Comparison of ENCODE assay signal across 30 cellular contexts in genomic region chr7:13541326-13541725, GRCh38.
"Had no signal": no experiment of that assay in that cellular context is flagged by ENCODE, and none has a peak within 500 bp of the region (broad histone marks: within the 10 kb centered on the region; RNA-seq: fewer than 3 reads in every experiment).

No MANE protein-coding gene starts in this region.

- H3K79me2 ChIP-seq: hepatocyte had no signal

- H3K4me3 ChIP-seq: adrenal gland, ascending aorta, coronary artery, dorsolateral prefrontal cortex, gastroesophageal sphincter, heart right ventricle, hepatocyte had no signal

- H2AFZ ChIP-seq: hepatocyte had no signal

- ATAC-seq: activated CD8-positive, alpha-beta T cell treated with anti-CD3 and anti-CD28 coated beads for 36 hours; activated naive CD8-positive, alpha-beta T cell treated with anti-CD3 and anti-CD28 coated beads, Interleukin-2, amount 50 U/mL, for 24 hours; esophagus mucosa; gastroesophageal sphincter; heart right ventricle; WTC11 had no signal

- H3K9me3 ChIP-seq: adrenal gland, ascending aorta, gastroesophageal sphincter, heart right ventricle had no signal

- H3K27ac ChIP-seq: adrenal gland, ascending aorta, coronary artery, dorsolateral prefrontal cortex, gastroesophageal sphincter, heart right ventricle, hepatocyte, VCaP had no signal

- H3K4me1 ChIP-seq: adrenal gland, ascending aorta, gastroesophageal sphincter, heart right ventricle had no signal

- H3K4me2 ChIP-seq: hepatocyte had no signal

- FAIRE-seq: bronchial epithelial cell, TTC549 had no signal

- H3K36me3 ChIP-seq: adrenal gland, ascending aorta, brain microvascular endothelial cell, gastroesophageal sphincter, heart right ventricle had no signal

- DNase-seq: activated CD4-positive, alpha-beta T cell treated with anti-CD3 and anti-CD28 coated beads for 1 hour; activated CD4-positive, alpha-beta T cell treated with anti-CD3 and anti-CD28 coated beads for 4 hours; activated CD4-positive, alpha-beta T cell treated with anti-CD3 and anti-CD28 coated beads, Interleukin-2, amount 10 ng/mL, durations not matched to agents 7 days and 5 days; activated CD4-positive, alpha-beta T cell treated with anti-CD3 and anti-CD28 coated beads, Interleukin-2, amount 50 U/mL, for 4 hours; activated CD8-positive, alpha-beta memory T cell treated with anti-CD3 and anti-CD28 coated beads for 24 hours; activated CD8-positive, alpha-beta memory T cell treated with anti-CD3 and anti-CD28 coated beads, Interleukin-2, amount 50 U/mL, for 4 hours; activated CD8-positive, alpha-beta T cell treated with anti-CD3 and anti-CD28 coated beads for 36 hours; activated effector memory CD4-positive, alpha-beta T cell treated with anti-CD3 and anti-CD28 coated beads, Interleukin-2, amount 50 U/mL, for 16 hours; activated naive CD4-positive, alpha-beta T cell treated with anti-CD3 and anti-CD28 coated beads for 36 hours; activated naive CD8-positive, alpha-beta T cell treated with anti-CD3 and anti-CD28 coated beads for 36 hours; activated naive CD8-positive, alpha-beta T cell treated with anti-CD3 and anti-CD28 coated beads, Interleukin-2, amount 50 U/mL, for 24 hours; activated T-cell treated with anti-CD3 and anti-CD28 coated beads, Interleukin-2, amount 50 U/mL, for 1 hour; activated T-cell treated with anti-CD3 and anti-CD28 coated beads, Interleukin-2, amount 50 U/mL, for 48 hours; adrenal gland; brain microvascular endothelial cell; dorsolateral prefrontal cortex; effector memory CD4-positive, alpha-beta T cell; endodermal cell; foreskin melanocyte; heart right ventricle; T-helper 2 cell had no signal

- H3K27me3 ChIP-seq: adrenal gland, ascending aorta, brain microvascular endothelial cell, gastroesophageal sphincter, heart right ventricle, hepatocyte had no signal
